18 cellular contexts compared by ENCODE assay signal in genomic region chr11:92449222-92449621, GRCh38.
DNase-seq lines count a peak whose midpoint lies in the region; ATAC-seq, FAIRE-seq and TF ChIP-seq lines count a peak whose summit lies in the region.
"Had no signal": no experiment of that assay in that cellular context is flagged by ENCODE, and none has a peak within 500 bp of the region (broad histone marks: within the 10 kb centered on the region; RNA-seq: fewer than 3 reads in every experiment).

No MANE protein-coding gene starts in this region.

- peaks cover 6% of the 10 kb centered on the region; the same call in 1 of the 2 replicates for H3K9me3 ChIP-seq in OCI-LY3 (ENCODE audit: insufficient read depth, low read length)
- H3K9me3 ChIP-seq in trophoblast cell (ENCODE audit: insufficient read depth, low read depth, low read length): no peaks in the 10 kb centered on the region
- H3K9me3 ChIP-seq in small intestine (ENCODE audit: control insufficient read depth, low read depth): no peaks in the 10 kb centered on the region
- H3K9me3 ChIP-seq: BLaER1 had no signal

- peaks cover 7% of the 10 kb centered on the region for H3K27me3 Mint-ChIP-seq in GM23338 (ENCODE audit: insufficient read depth, low read depth, poor library complexity)

- H2BK12ac ChIP-seq in trophoblast cell (ENCODE audit: low read length): no peak overlapping the region

- peaks cover 78% of the 10 kb centered on the region for H3K79me2 ChIP-seq in GM23338 (replicated peaks; ENCODE audit: insufficient read depth)
- no peaks in the 10 kb centered on the region for H3K79me2 ChIP-seq in OCI-LY3 (ENCODE audit: low read length)
- H3K79me2 ChIP-seq in trophoblast cell (ENCODE audit: control insufficient read depth, insufficient read depth, low read length, poor library complexity): no peaks in the 10 kb centered on the region

- H3K14ac ChIP-seq in trophoblast cell (ENCODE audit: low read length): no peak overlapping the region

- H3K4me3 ChIP-seq in GM23338: no peak overlapping the region
- H3K4me3 ChIP-seq in OCI-LY3 (ENCODE audit: low read length): no peak overlapping the region
- no peak overlapping the region for H3K4me3 ChIP-seq in epithelial cell of esophagus (ENCODE audit: low read length)
- no peak overlapping the region for H3K4me3 ChIP-seq in trophoblast cell (ENCODE audit: low read depth, low read length)
- no peak overlapping the region for H3K4me3 ChIP-seq in small intestine (ENCODE audit: low read depth in 1 of 2, low read length in 2 of 2)
- H3K4me3 ChIP-seq: BLaER1 had no signal

- no peak overlapping the region for H4K12ac ChIP-seq in trophoblast cell (ENCODE audit: low read depth, low read length)

- H3K36me3 ChIP-seq in GM23338 (ENCODE audit: insufficient read depth): no peaks in the 10 kb centered on the region
- peaks cover 19% of the 10 kb centered on the region for H3K36me3 ChIP-seq in OCI-LY3 (replicated peaks; ENCODE audit: low read depth, low read length)
- no peaks in the 10 kb centered on the region for H3K36me3 ChIP-seq in trophoblast cell (ENCODE audit: control insufficient read depth in 1 of 2, insufficient read depth in 2 of 2, low read length in 2 of 2)
- H3K36me3 ChIP-seq in small intestine (ENCODE audit: control insufficient read depth in 2 of 2, insufficient read depth in 2 of 2, low read length in 2 of 2): no peaks in the 10 kb centered on the region
- H3K36me3 ChIP-seq: BLaER1 had no signal

- WGBS in trophoblast cell (ENCODE audit: extremely low coverage, insufficient coverage, insufficient read length): no CpG with 5 or more reads among the region's 2 CpGs
- 74 to 86% (median 75%) methylated on average over 2 of the region's 2 CpGs for WGBS in small intestine, 3 donors

- no peaks in the 10 kb centered on the region for H3K9me3 Mint-ChIP-seq in GM23338

- H3K36me3 Mint-ChIP-seq in GM23338 (ENCODE audit: low read depth): peaks cover 2% of the 10 kb centered on the region; the same call in 2 of the 3 replicates
- H3K36me3 Mint-ChIP-seq: CD14-positive monocyte; CD4-positive, alpha-beta memory T cell had no signal

- H3K4me1 Mint-ChIP-seq in GM23338: peaks cover 66% of the 10 kb centered on the region
- H3K4me1 Mint-ChIP-seq: CD14-positive monocyte; CD4-positive, alpha-beta memory T cell had no signal

- no peak overlapping the region for H2BK5ac ChIP-seq in trophoblast cell (ENCODE audit: low read depth, low read length, poor library complexity)

- no peak overlapping the region for H3K23ac ChIP-seq in trophoblast cell (ENCODE audit: low read length)

- H3K79me1 ChIP-seq in trophoblast cell (ENCODE audit: low read length): no peaks in the 10 kb centered on the region

- H3K9me2 ChIP-seq in GM23338 (ENCODE audit: insufficient read depth): no peaks in the 10 kb centered on the region

- peaks cover 8% of the 10 kb centered on the region for H4K20me1 ChIP-seq in GM23338 (replicated peaks; ENCODE audit: insufficient read depth)
- H4K20me1 ChIP-seq in OCI-LY3 (ENCODE audit: insufficient read depth, low read length): no peaks in the 10 kb centered on the region
- H4K20me1 ChIP-seq: BLaER1 had no signal

- FAIRE-seq in small intestine (lab: Jason Lieb, UNC): no peak

- DNase-seq in GM23338 (ENCODE audit: low spot score) (no peak), epithelial cell of esophagus (ENCODE audit: low read depth) (peak; percentile 15), trophoblast cell (no peak), small intestine (no peak), SKM-1 (lab: John Stamatoyannopoulos, UW; ENCODE audit: unreplicated experiment) (no peak), activated gamma-delta T cell (lab: John Stamatoyannopoulos, UW) (no peak)
- DNase-seq: 8988T; CD4-positive, alpha-beta memory T cell; DMS79 treated with DMSO at 0.1 percent for 48 hours; GF-D8; GOT3; H7; HFFc6 had no signal

- H2BK120ac ChIP-seq in trophoblast cell (ENCODE audit: insufficient read depth, low read length, poor library complexity): no peak overlapping the region

- no peak overlapping the region for H3K18ac ChIP-seq in trophoblast cell (ENCODE audit: low read length)

- no peak overlapping the region for H3K4me3 Mint-ChIP-seq in GM23338
- H3K4me3 Mint-ChIP-seq: CD14-positive monocyte; CD4-positive, alpha-beta memory T cell; HFFc6 had no signal

- H3K27ac ChIP-seq in GM23338 (ENCODE audit: low read depth) (peak overlapping the region; percentile 21; the same call in 1 of the 2 replicates), OCI-LY3 (ENCODE audit: low read length) (peak overlapping the region; percentile 64), trophoblast cell (ENCODE audit: low read depth, low read length) (no peak overlapping the region), small intestine (ENCODE audit: low read depth in 1 of 2, low read length in 1 of 2) (no peak overlapping the region)
- H3K27ac ChIP-seq: BLaER1, HL-60 had no signal

- no peaks in the 10 kb centered on the region for H3K27me3 ChIP-seq in GM23338 (ENCODE audit: insufficient read depth)
- H3K27me3 ChIP-seq in OCI-LY3 (ENCODE audit: low read depth, low read length): no peaks in the 10 kb centered on the region
- no peaks in the 10 kb centered on the region for H3K27me3 ChIP-seq in trophoblast cell (ENCODE audit: insufficient read depth, low read length)
- H3K27me3 ChIP-seq in small intestine (ENCODE audit: control insufficient read depth in 2 of 2, insufficient read depth in 2 of 2, low read length in 2 of 2): no peaks in the 10 kb centered on the region
- H3K27me3 ChIP-seq: BLaER1 had no signal

- no peak overlapping the region for H4K91ac ChIP-seq in trophoblast cell (ENCODE audit: low read depth, low read length)

- no peak overlapping the region for H3K4me2 ChIP-seq in GM23338
- H3K4me2 ChIP-seq in OCI-LY3 (ENCODE audit: low read length): peak overlapping the region; percentile 15
- no peak overlapping the region for H3K4me2 ChIP-seq in trophoblast cell (ENCODE audit: low read length)
- H3K4me2 ChIP-seq: BLaER1 had no signal

- TF ChIP-seq CTCF in GM23338 (conservative IDR thresholded peaks at IDR 0.05; ENCODE audit: low read depth in 2 of 2) (no peak), OCI-LY3 (IDR thresholded peaks at IDR 0.05; ENCODE audit: low read depth, low read length) (no peak), epithelial cell of esophagus (IDR thresholded peaks at IDR 0.05; ENCODE audit: insufficient read depth, low read depth, low read length, missing control alignments) (no peak)

- no peak overlapping the region for H2AFZ ChIP-seq in GM23338
- H2AFZ ChIP-seq in OCI-LY3 (ENCODE audit: low read depth, low read length): no peak overlapping the region; the same call in 1 of the 2 replicates
- no peak overlapping the region for H2AFZ ChIP-seq in trophoblast cell (ENCODE audit: insufficient read depth, low read length, poor library complexity)

- no peak overlapping the region for H3K4ac ChIP-seq in trophoblast cell (ENCODE audit: low read depth, low read length)

- H3F3A ChIP-seq in GM23338 (replicated peaks; ENCODE audit: low read depth): no peaks in the 10 kb centered on the region

- H2AK5ac ChIP-seq in trophoblast cell (ENCODE audit: low read length): no peak overlapping the region

- H3K27ac Mint-ChIP-seq in GM23338: no peak overlapping the region
- H3K27ac Mint-ChIP-seq: CD14-positive monocyte; CD4-positive, alpha-beta memory T cell; HFFc6 had no signal

- H3K4me1 ChIP-seq in GM23338 (ENCODE audit: insufficient read depth) (peaks cover 17% of the 10 kb centered on the region), OCI-LY3 (ENCODE audit: low read length) (peaks cover 44% of the 10 kb centered on the region), trophoblast cell (ENCODE audit: control insufficient read depth in 1 of 2, insufficient read depth in 2 of 2, low read length in 2 of 2) (peaks cover 0 to 3% of the 10 kb centered on the region in 2 experiments), small intestine (ENCODE audit: control insufficient read depth in 2 of 2, insufficient read depth in 1 of 2, low read depth in 1 of 2, low read length in 1 of 2) (no peaks in the 10 kb centered on the region)
- H3K4me1 ChIP-seq: BLaER1 had no signal

- no peak overlapping the region for H4K8ac ChIP-seq in trophoblast cell (ENCODE audit: low read depth, low read length)

- peak; percentile 73 for ATAC-seq in GM23338
- ATAC-seq: HCT116 had no signal

- H3K9ac ChIP-seq in OCI-LY3 (ENCODE audit: low read length): no peak overlapping the region; the same call in 1 of the 2 replicates
- H3K9ac ChIP-seq in trophoblast cell (ENCODE audit: low read length): peak overlapping the region; percentile 61
- H3K9ac ChIP-seq: BLaER1 had no signal

TF ChIP-seq in GM23338, 12 proteins besides CTCF, POLR2A, EP300 and RAD21 (continues in another document):
- TF ChIP-seq ZNF331 (CRISPR knock-in tag; IDR thresholded peaks at IDR 0.05; ENCODE audit: low read depth) (no peak), STAT1 (IDR thresholded peaks at IDR 0.05; ENCODE audit: unreplicated experiment) (no peak)

Comparison
In these comparisons a context has a peak if more than half of its experiments do, and no peak if none do; other contexts are left out.
1. H3K27ac ChIP-seq: peak in GM23338 (single experiment) and OCI-LY3 (single experiment); none in trophoblast cell (single experiment) and small intestine (0 of 2).